Comparison of ENCODE assay signal across 22 cellular contexts in genomic region chr1:10242135-10242534, GRCh38. TPM values are rescaled to one million over a fixed set of nuclear protein-coding genes. Genes with fewer than 3 reads are reported as not detected.
DNase-seq lines count a peak whose midpoint lies in the region; ATAC-seq, FAIRE-seq and TF ChIP-seq lines count a peak whose summit lies in the region.
"Had no signal": no experiment of that assay in that cellular context is flagged by ENCODE, and none has a peak within 500 bp of the region (broad histone marks: within the 10 kb centered on the region; RNA-seq: fewer than 3 reads in every experiment).

No MANE protein-coding gene starts in this region.

- no peak overlapping the region for H3K18ac ChIP-seq in H1 (ENCODE audit: extremely low read depth, low read length)

- no peak overlapping the region for H2AK5ac ChIP-seq in H1 (ENCODE audit: low read depth, low read length)

- H3K4me2 ChIP-seq in H1 (ENCODE audit: insufficient read depth in 1 of 2, low read depth in 2 of 2, low read length in 2 of 2) (no peak overlapping the region), parathyroid adenoma (ENCODE audit: low read length) (peak overlapping the region; percentile 24)

- no peak for TF ChIP-seq CTCF in H1 (IDR thresholded peaks at IDR 0.05; ENCODE audit: control extremely low read depth in 1 of 3, insufficient read depth in 1 of 3, low read depth in 1 of 3, low read length in 3 of 3)
- TF ChIP-seq CTCF in parathyroid adenoma (IDR thresholded peaks at IDR 0.05), result no peak
- TF ChIP-seq CTCF in upper lobe of left lung (IDR thresholded peaks at IDR 0.05), result no peak

- no peak overlapping the region for H4K5ac ChIP-seq in H1 (ENCODE audit: insufficient read length, low read depth, low read length)

- H3K27ac ChIP-seq in right cardiac atrium (ENCODE audit: low read length) (no peak overlapping the region), H1 (ENCODE audit: low read depth, low read length) (no peak overlapping the region), parathyroid adenoma (no peak overlapping the region), upper lobe of left lung (peak overlapping the region; percentile 14 to 74 (median 48)), substantia nigra (ENCODE audit: low read depth, low read length, poor library complexity, severe bottlenecking) (no peak overlapping the region)
- H3K27ac ChIP-seq: 22Rv1, SK-N-MC had no signal

- no peak overlapping the region for H3K56ac ChIP-seq in H1 (replicated peaks; ENCODE audit: insufficient read length, low read depth, low read length)

- ATAC-seq in Right ventricle myocardium inferior (peak; percentile 20), right cardiac atrium (no peak), upper lobe of left lung (ENCODE audit: low FRiP score in 2 of 2) (peak in 1 of 2 donors; percentile 57)

- H3K23me2 ChIP-seq in H1 (ENCODE audit: low read depth, low read length), result no peaks in the 10 kb centered on the region

- FAIRE-seq in H1 (lab: Jason Lieb, UNC), result no peak

- no peaks in the 10 kb centered on the region for H3K9me3 ChIP-seq in right cardiac atrium (ENCODE audit: control insufficient read depth, low read length)
- H3K9me3 ChIP-seq in H1 (ENCODE audit: insufficient read depth in 2 of 2, low read depth in 1 of 2, low read length in 1 of 2), result no peaks in the 10 kb centered on the region
- no peaks in the 10 kb centered on the region for H3K9me3 ChIP-seq in parathyroid adenoma (ENCODE audit: control insufficient read depth, low read length)
- no peaks in the 10 kb centered on the region for H3K9me3 ChIP-seq in upper lobe of left lung

- TF ChIP-seq POLR2A in H1 (IDR thresholded peaks at IDR 0.05; ENCODE audit: control extremely low read depth in 1 of 2, low read depth in 2 of 2, low read length in 2 of 2) (no peak), upper lobe of left lung (IDR thresholded peaks at IDR 0.05) (no peak)

- H3K36me3 ChIP-seq in H1 (ENCODE audit: control insufficient read depth in 2 of 4, insufficient read depth in 4 of 4, low read length in 3 of 4), result no peaks in the 10 kb centered on the region
- no peaks in the 10 kb centered on the region for H3K36me3 ChIP-seq in parathyroid adenoma (ENCODE audit: control insufficient read depth, insufficient read depth, low read length)
- no peaks in the 10 kb centered on the region for H3K36me3 ChIP-seq in upper lobe of left lung

- no peaks in the 10 kb centered on the region for H3K27me3 ChIP-seq in right cardiac atrium (ENCODE audit: control insufficient read depth, insufficient read depth)
- H3K27me3 ChIP-seq in H1 (replicated peaks in 1 of 4; ENCODE audit: control insufficient read depth in 3 of 4, extremely low read depth in 1 of 4, insufficient read depth in 3 of 4, low read length in 3 of 4), result no peaks in the 10 kb centered on the region
- no peaks in the 10 kb centered on the region for H3K27me3 ChIP-seq in parathyroid adenoma (ENCODE audit: control insufficient read depth, insufficient read depth, low read length)
- no peaks in the 10 kb centered on the region for H3K27me3 ChIP-seq in upper lobe of left lung
- H3K27me3 ChIP-seq: BLaER1 had no signal

- peak overlapping the region; percentile 61 for H3K23ac ChIP-seq in H1 (ENCODE audit: insufficient read length)

- H3K4me3 ChIP-seq in right cardiac atrium (ENCODE audit: low read length) (no peak overlapping the region), H1 (ENCODE audit: extremely low read depth in 1 of 4, insufficient read depth in 2 of 4, low read depth in 3 of 4, low read length in 4 of 4) (no peak overlapping the region), parathyroid adenoma (ENCODE audit: low read depth, low read length) (no peak overlapping the region), upper lobe of left lung (no peak overlapping the region)
- H3K4me3 ChIP-seq: BLaER1, SK-N-MC had no signal

- H4K91ac ChIP-seq in H1 (replicated peaks; ENCODE audit: insufficient read length, low read length), result no peak overlapping the region

- no peak overlapping the region for H3K9ac ChIP-seq in H1 (replicated peaks in 1 of 4; ENCODE audit: extremely low read depth in 1 of 4, low read depth in 3 of 4, low read length in 3 of 4)
- H3K9ac ChIP-seq in parathyroid adenoma, result no peak overlapping the region
- H3K9ac ChIP-seq: BLaER1 had no signal

- intact Hi-C loops in Right ventricle myocardium inferior (cut with DNase I), result no loop called here
- intact Hi-C loops in right cardiac atrium (cut with DNase I), result no loop called here

- no peak overlapping the region for H3K14ac ChIP-seq in H1 (ENCODE audit: insufficient read length)

- POLR2A ChIA-PET in H1 (lab: Charles Lee; ENCODE audit: partially characterized antibody), result no interaction called here

- peaks cover 6% of the 10 kb centered on the region; the same call in 1 of the 2 replicates for H3K79me1 ChIP-seq in H1 (ENCODE audit: low read depth, low read length)

- H2AFZ ChIP-seq in H1 (ENCODE audit: low read length), result no peak overlapping the region
- no peak overlapping the region for H2AFZ ChIP-seq in parathyroid adenoma

- H3K4me1 ChIP-seq in right cardiac atrium (ENCODE audit: control insufficient read depth, insufficient read depth, low read length), result peaks cover 3% of the 10 kb centered on the region
- no peaks in the 10 kb centered on the region for H3K4me1 ChIP-seq in H1 (replicated peaks in 1 of 4; ENCODE audit: control insufficient read depth in 3 of 4, insufficient read depth in 4 of 4, low read length in 3 of 4)
- H3K4me1 ChIP-seq in parathyroid adenoma, result peaks cover 2% of the 10 kb centered on the region
- peaks cover 3 to 9% (median 5%) of the 10 kb centered on the region in 4 donors for H3K4me1 ChIP-seq in upper lobe of left lung

- TF ChIP-seq EP300 in H1 (IDR thresholded peaks at IDR 0.05; ENCODE audit: borderline replicate concordance in 1 of 2, low read depth in 2 of 2, low read length in 2 of 2) (no peak), upper lobe of left lung (IDR thresholded peaks at IDR 0.05) (no peak)

- H2BK120ac ChIP-seq in H1 (replicated peaks; ENCODE audit: low read depth, low read length), result no peak overlapping the region

- no peak overlapping the region for H2BK20ac ChIP-seq in H1 (ENCODE audit: low read length)

- no peak overlapping the region for H2BK12ac ChIP-seq in H1 (ENCODE audit: low read depth, low read length)

- no peak for DNase-seq in Right ventricle myocardium inferior (ENCODE audit: missing footprints)
- DNase-seq in right cardiac atrium, result no peak
- DNase-seq in H1 (ENCODE audit: low read depth in 1 of 2, low spot score in 2 of 2), result no peak
- no peak for DNase-seq in upper lobe of left lung
- no peak for DNase-seq in substantia nigra (lab: John Stamatoyannopoulos, UW)
- DNase-seq in NCI-H2107 (lab: John Stamatoyannopoulos, UW), result no peak
- DNase-seq in mucosa of gallbladder (ENCODE audit: low spot score), result no peak
- DNase-seq: ACHN; CD4-positive, alpha-beta T cell; COR-L47; DMS 273 treated with DMSO at 0.1 percent for 48 hours; DMS79 treated with DMSO at 0.1 percent for 48 hours; H7; Kasumi-1; NCI-H187; NCI-H2227 treated with DMSO at 0.1 percent for 48 hours; NCI-H524; SHP77 treated with DMSO at 0.1 percent for 48 hours had no signal

- CTCF ChIA-PET in H1 (lab: Charles Lee; ENCODE audit: partially characterized antibody), result interaction anchor here (0.6 to 1.8 kb wide), 2 partner anchors 32 to 1255 kb away, joined by 4 to 6 read pairs; partner anchors contain the start of gene KIF1B

- H4K8ac ChIP-seq in H1 (ENCODE audit: extremely low read depth, insufficient read depth, low read length), result no peak overlapping the region

- no peak overlapping the region for H2BK15ac ChIP-seq in H1 (ENCODE audit: low read length)

- H3K4ac ChIP-seq in H1 (replicated peaks; ENCODE audit: insufficient read length, low read depth, low read length), result no peak overlapping the region

- 90% methylated on average over 7 of the region's 7 CpGs for WGBS in right cardiac atrium
- 95% methylated on average over 7 of the region's 7 CpGs; no CpG with 5 or more reads in 1 of the 2 experiments for WGBS in H1 (ENCODE audit: extremely low coverage in 1 of 2, insufficient coverage in 1 of 2, insufficient read length in 1 of 2, insufficient replicate concordance in 2 of 2, low coverage in 1 of 2, low lambda C conversion rate in 2 of 2, missing lambda C conversion rate in 1 of 2), 2 experiments
- 76 to 89% methylated on average over 7 of the region's 7 CpGs for WGBS in upper lobe of left lung, 2 donors

- H3K79me2 ChIP-seq in H1 (ENCODE audit: control insufficient read depth in 1 of 2, insufficient read depth in 2 of 2, low read length in 2 of 2), result peaks cover 7 to 68% of the 10 kb centered on the region in 2 experiments; a peak in 3 of 4 replicates
- H3K79me2 ChIP-seq in parathyroid adenoma, result peaks cover 13% of the 10 kb centered on the region

- no peak overlapping the region for H2BK5ac ChIP-seq in H1 (ENCODE audit: low read depth, low read length)

- TF ChIP-seq RAD21 in H1 (IDR thresholded peaks at IDR 0.05 in 1 of 2, conservative IDR thresholded peaks at IDR 0.05 in 1 of 2; ENCODE audit: low read depth in 2 of 2, low read length in 2 of 2), result no peak

- H4K20me1 ChIP-seq in H1 (replicated peaks in 1 of 2; ENCODE audit: control insufficient read depth in 1 of 2, insufficient read depth in 2 of 2, low read length in 2 of 2), result peaks cover 2 to 4% of the 10 kb centered on the region in 2 experiments
- H4K20me1 ChIP-seq: BLaER1 had no signal

TF ChIP-seq in H1, 55 proteins besides CTCF, POLR2A, EP300 and RAD21:
- TF ChIP-seq POLR2AphosphoS5 (IDR thresholded peaks at IDR 0.05; ENCODE audit: low read depth, low read length), result no peak

RNA-seq across cellular contexts. Expression of gene KIF1B, which starts 31.8 kb away (rescaled TPM):
- total RNA-seq in Right ventricle myocardium inferior (70.0 TPM), right cardiac atrium (10 to 100 TPM; 62.1 to 67.9 (median 63.6) TPM), upper lobe of left lung (10 to 100 TPM; 29.4 to 67.1 (median 42.0) TPM), mucosa of gallbladder (45.7 TPM)
- polyA plus RNA-seq in right cardiac atrium (23.8 TPM), H1 (2011; rRNA removed) (39.1 and 41.4 TPM in 2 replicates)
- total RNA-seq in H1 (2021; fragmentation: NEBNext Ultra II Directional; extraction: Animal tissue kit (Norgen Biotek cat#: 25700)), result 73.9 and 74.2 TPM in 2 replicates
- 30.0 TPM for polyA plus RNA-seq in H1 (2011; cell fraction: cytosol; rRNA removed)
- polyA plus RNA-seq in H1 (2011; cell fraction: nucleus; rRNA removed), result 42.2 TPM
- polyA plus RNA-seq in H1 (2012, experiment 1 of 2), result 24.4 to 38.4 TPM (median 33.7 TPM) in 4 replicates
- polyA plus RNA-seq in H1 (2012, experiment 2 of 2), result 2.0 TPM
- polyA plus RNA-seq in H1 (2013, experiment 1 of 2), result 26.3 TPM
- polyA plus RNA-seq in H1 (2013, experiment 2 of 2), result 21.9 TPM
- 117 and 124 TPM in 2 replicates for polyA minus RNA-seq in H1 (2011; rRNA and poly(A)+ RNA removed)
- polyA minus RNA-seq in H1 (2011; cell fraction: cytosol; rRNA and poly(A)+ RNA removed), result 47.2 TPM
- polyA minus RNA-seq in H1 (2011; cell fraction: nucleus; rRNA and poly(A)+ RNA removed), result 69.9 TPM

Comparison
In these comparisons a context has a peak if more than half of its experiments do, and no peak if none do; other contexts are left out.
1. H3K27ac ChIP-seq: peak in upper lobe of left lung (4 of 4); none in right cardiac atrium (single experiment), H1 (single experiment), parathyroid adenoma (single experiment) and substantia nigra (single experiment).